In the genomic region with DNA sequence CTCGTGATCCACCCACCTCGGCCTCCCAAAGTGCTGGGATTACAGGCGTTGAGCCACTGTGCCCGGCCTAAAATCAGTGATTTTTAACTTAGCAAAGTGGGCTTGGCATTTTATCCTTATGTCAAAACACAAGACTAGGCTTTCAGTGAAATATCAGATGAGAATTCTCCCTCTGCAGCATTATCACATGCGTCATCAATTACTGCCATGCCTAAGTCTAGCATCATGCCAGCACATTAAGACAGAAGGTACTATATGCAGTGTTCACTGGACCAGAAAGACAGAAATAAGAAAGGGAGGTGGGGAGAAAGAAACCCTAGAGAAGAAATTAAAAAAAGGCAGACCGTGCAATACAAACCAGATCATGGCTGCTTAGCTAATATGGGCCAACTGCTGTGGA, we compare ENCODE assay signal across 3 cellular contexts.
TF ChIP-seq lines count a peak whose summit lies in the region.

No MANE protein-coding gene starts in this region.

TF ChIP-seq in GM23338, 12 proteins besides CTCF, POLR2A, EP300 and RAD21 (continued from another document and continues in another):
- TF ChIP-seq, protein P1, sequence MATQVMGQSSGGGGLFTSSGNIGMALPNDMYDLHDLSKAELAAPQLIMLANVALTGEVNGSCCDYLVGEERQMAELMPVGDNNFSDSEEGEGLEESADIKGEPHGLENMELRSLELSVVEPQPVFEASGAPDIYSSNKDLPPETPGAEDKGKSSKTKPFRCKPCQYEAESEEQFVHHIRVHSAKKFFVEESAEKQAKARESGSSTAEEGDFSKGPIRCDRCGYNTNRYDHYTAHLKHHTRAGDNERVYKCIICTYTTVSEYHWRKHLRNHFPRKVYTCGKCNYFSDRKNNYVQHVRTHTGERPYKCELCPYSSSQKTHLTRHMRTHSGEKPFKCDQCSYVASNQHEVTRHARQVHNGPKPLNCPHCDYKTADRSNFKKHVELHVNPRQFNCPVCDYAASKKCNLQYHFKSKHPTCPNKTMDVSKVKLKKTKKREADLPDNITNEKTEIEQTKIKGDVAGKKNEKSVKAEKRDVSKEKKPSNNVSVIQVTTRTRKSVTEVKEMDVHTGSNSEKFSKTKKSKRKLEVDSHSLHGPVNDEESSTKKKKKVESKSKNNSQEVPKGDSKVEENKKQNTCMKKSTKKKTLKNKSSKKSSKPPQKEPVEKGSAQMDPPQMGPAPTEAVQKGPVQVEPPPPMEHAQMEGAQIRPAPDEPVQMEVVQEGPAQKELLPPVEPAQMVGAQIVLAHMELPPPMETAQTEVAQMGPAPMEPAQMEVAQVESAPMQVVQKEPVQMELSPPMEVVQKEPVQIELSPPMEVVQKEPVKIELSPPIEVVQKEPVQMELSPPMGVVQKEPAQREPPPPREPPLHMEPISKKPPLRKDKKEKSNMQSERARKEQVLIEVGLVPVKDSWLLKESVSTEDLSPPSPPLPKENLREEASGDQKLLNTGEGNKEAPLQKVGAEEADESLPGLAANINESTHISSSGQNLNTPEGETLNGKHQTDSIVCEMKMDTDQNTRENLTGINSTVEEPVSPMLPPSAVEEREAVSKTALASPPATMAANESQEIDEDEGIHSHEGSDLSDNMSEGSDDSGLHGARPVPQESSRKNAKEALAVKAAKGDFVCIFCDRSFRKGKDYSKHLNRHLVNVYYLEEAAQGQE (IDR thresholded peaks at IDR 0.05; ENCODE audit: unreplicated experiment), result no peak

TF ChIP-seq in SK-N-SH, 30 proteins besides CTCF, POLR2A, EP300 and RAD21 (continued from another document):
- peak; percentile 56; the same call in 1 of the 2 replicates for TF ChIP-seq JUND (IDR thresholded peaks at IDR 0.05)
- TF ChIP-seq POLR2AphosphoS5 (IDR thresholded peaks at IDR 0.05; ENCODE audit: low read depth, low read length), result no peak; the same call in 1 of the 2 replicates
- no peak for TF ChIP-seq SIN3A (IDR thresholded peaks at IDR 0.05; ENCODE audit: borderline replicate concordance, low read depth, low read length)
- TF ChIP-seq, protein P2, sequence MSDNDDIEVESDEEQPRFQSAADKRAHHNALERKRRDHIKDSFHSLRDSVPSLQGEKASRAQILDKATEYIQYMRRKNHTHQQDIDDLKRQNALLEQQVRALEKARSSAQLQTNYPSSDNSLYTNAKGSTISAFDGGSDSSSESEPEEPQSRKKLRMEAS (IDR thresholded peaks at IDR 0.05; ENCODE audit: low read depth), result peak; percentile 53; the same call in 1 of the 2 replicates
- TF ChIP-seq TCF12 (IDR thresholded peaks at IDR 0.05), result no peak
- 0 out of 2 replicates have a peak, but pooled peaks have one; percentile 14 for TF ChIP-seq NFIC (IDR thresholded peaks at IDR 0.05; ENCODE audit: borderline replicate concordance)

TF ChIP-seq in neural cell, 6 proteins besides CTCF, POLR2A, EP300 and RAD21 (continued from another document):
- TF ChIP-seq, protein P1 (IDR thresholded peaks at IDR 0.05; ENCODE audit: borderline replicate concordance), result no peak
- no peak for TF ChIP-seq SMC3 (conservative IDR thresholded peaks at IDR 0.05; ENCODE audit: poor library complexity)
- TF ChIP-seq MXI1 (conservative IDR thresholded peaks at IDR 0.05; ENCODE audit: poor library complexity, severe bottlenecking), result no peak
- no peak for TF ChIP-seq TAF1 (IDR thresholded peaks at IDR 0.05; ENCODE audit: low read depth)
